ENCODE assay signal across 2 cellular contexts in genomic region chr12:96400631-96401060, GRCh38.
TF ChIP-seq lines count a peak whose summit lies in the region.

No MANE protein-coding gene starts in this region.

TF ChIP-seq in GM23338, 12 proteins besides CTCF, POLR2A, EP300 and RAD21 (continued from another document):
- TF ChIP-seq ETS1 (IDR thresholded peaks at IDR 0.05) (no peak), EZH2 (IDR thresholded peaks at IDR 0.05; ENCODE audit: low read depth, unreplicated experiment) (no peak), ZNF331 (CRISPR knock-in tag; IDR thresholded peaks at IDR 0.05; ENCODE audit: low read depth) (no peak), JUNB (IDR thresholded peaks at IDR 0.05; ENCODE audit: unreplicated experiment) (no peak), REST (IDR thresholded peaks at IDR 0.05; ENCODE audit: unreplicated experiment) (no peak), ZNF114 (CRISPR knock-in tag; IDR thresholded peaks at IDR 0.05) (no peak), NANOG (IDR thresholded peaks at IDR 0.05; ENCODE audit: borderline replicate concordance) (no peak), POLR2AphosphoS5 (IDR thresholded peaks at IDR 0.05; ENCODE audit: low read depth) (no peak), ZNF462 (CRISPR knock-in tag; IDR thresholded peaks at IDR 0.05) (no peak), CREB1 (CRISPR knock-in tag; IDR thresholded peaks at IDR 0.05; ENCODE audit: low read depth) (no peak)

TF ChIP-seq in GM12878, 131 proteins besides CTCF, POLR2A, EP300 and RAD21 (continued from another document):
- TF ChIP-seq USF1 (IDR thresholded peaks at IDR 0.05; ENCODE audit: borderline replicate concordance, extremely low read length, insufficient read depth, low read depth, low read length) (no peak), FOXK2 (IDR thresholded peaks at IDR 0.05) (no peak), NKRF (conservative IDR thresholded peaks at IDR 0.05) (peak; percentile 40), YY1 (IDR thresholded peaks at IDR 0.05; ENCODE audit: low read depth, low read length) (0 out of 2 replicates have a peak, but pooled peaks have one; percentile 20)
